In the genomic region with DNA sequence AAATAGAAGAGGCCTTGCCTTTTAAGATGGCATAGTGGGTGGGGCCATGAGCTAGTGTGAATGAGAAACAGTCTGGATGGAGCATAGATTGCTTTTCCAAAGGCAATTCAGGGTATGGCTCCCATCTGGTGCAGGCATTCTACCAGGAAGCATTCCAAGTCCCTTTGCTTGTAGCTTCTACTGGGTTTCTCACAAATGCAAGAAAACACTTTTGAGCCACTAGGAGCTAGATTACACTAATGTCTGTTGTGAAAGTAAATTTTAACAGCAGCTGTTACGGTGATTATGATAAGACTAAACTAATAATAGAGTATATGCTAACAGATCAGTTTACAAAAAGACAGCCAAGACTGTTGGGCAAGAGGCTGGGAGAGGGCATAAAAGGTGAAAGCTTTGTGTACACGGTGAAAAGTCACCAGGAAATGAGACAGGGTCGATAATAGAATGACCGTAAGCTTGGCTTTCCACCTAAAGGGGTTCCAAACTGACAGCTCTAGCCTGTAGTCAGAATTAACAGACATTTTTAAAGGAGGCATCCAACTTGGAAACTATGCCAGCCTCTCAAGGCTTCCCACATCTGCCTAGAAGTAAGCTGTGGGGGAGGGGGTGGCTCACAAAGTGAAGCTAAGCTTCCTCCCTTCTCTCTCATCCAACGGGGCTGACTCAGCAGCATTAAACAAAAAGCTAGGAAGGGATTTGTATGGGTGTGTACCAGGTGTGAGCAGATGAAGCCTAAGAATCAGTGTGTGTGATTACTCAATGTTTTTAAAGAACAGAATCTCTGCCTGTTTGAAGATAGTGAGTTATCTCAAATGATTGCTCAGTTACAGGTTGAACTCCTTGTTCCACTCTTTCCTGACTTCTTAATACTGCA, we compare ENCODE assay signal across 8 cellular contexts.
DNase-seq lines count a peak whose midpoint lies in the region; ATAC-seq and TF ChIP-seq lines count a peak whose summit lies in the region.

No MANE protein-coding gene starts in this region.

- H3K4me1 ChIP-seq in endocrine pancreas (ENCODE audit: control insufficient read depth, insufficient read depth, low read length) = peaks cover 3% of the 10 kb centered on the region

- peaks cover 15% of the 10 kb centered on the region for H3K36me3 Mint-ChIP-seq in nephron progenitor cell (ENCODE audit: low read depth)

- H3K4me1 Mint-ChIP-seq in nephron progenitor cell = peaks cover 17% of the 10 kb centered on the region

- no peak overlapping the region for H3K9ac ChIP-seq in endocrine pancreas (ENCODE audit: control insufficient read depth, insufficient read depth, low read length)

- H3K27me3 ChIP-seq in endocrine pancreas (ENCODE audit: control insufficient read depth, insufficient read depth, low read length) = no peaks in the 10 kb centered on the region

- H3K36me3 ChIP-seq in endocrine pancreas (ENCODE audit: control insufficient read depth, insufficient read depth, low read length) = no peaks in the 10 kb centered on the region

- H3K27ac Mint-ChIP-seq in nephron progenitor cell = peak overlapping the region; percentile 98

- no peak for TF ChIP-seq CTCF in nephron progenitor cell (IDR thresholded peaks at IDR 0.05)

- H3K4me3 ChIP-seq in endocrine pancreas (ENCODE audit: control insufficient read depth, insufficient read depth, low read length) = peak overlapping the region; percentile 74

- H3K4me3 Mint-ChIP-seq in nephron progenitor cell = no peak overlapping the region

- DNase-seq in DMS 273 (lab: John Stamatoyannopoulos, UW; ENCODE audit: unreplicated experiment) (peak; percentile 94), NCI-H446 (lab: John Stamatoyannopoulos, UW) (peak; percentile 36 to 82), nephron progenitor cell (peak; percentile 10)
- DNase-seq in stimulated activated CD8-positive, alpha-beta memory T cell treated with anti-CD3 and anti-CD28 coated beads, Interleukin-4, amount 100 ng/mL, for 48 hours = no peak

- peaks cover 26% of the 10 kb centered on the region for H3K9me3 Mint-ChIP-seq in nephron progenitor cell

- no peaks in the 10 kb centered on the region for H3K27me3 Mint-ChIP-seq in nephron progenitor cell (ENCODE audit: low read depth, poor library complexity)

- no peaks in the 10 kb centered on the region for H3K9me3 ChIP-seq in endocrine pancreas (ENCODE audit: control insufficient read depth, low read length)

- ATAC-seq in GM21723 (IDR thresholded peaks at IDR 0.05; ENCODE audit: unreplicated experiment) (no peak), GM18520 (IDR thresholded peaks at IDR 0.05; ENCODE audit: unreplicated experiment) (no peak), GM19328 (IDR thresholded peaks at IDR 0.05; ENCODE audit: unreplicated experiment) (no peak)
